39 cellular contexts compared by ENCODE assay signal in the genomic region with DNA sequence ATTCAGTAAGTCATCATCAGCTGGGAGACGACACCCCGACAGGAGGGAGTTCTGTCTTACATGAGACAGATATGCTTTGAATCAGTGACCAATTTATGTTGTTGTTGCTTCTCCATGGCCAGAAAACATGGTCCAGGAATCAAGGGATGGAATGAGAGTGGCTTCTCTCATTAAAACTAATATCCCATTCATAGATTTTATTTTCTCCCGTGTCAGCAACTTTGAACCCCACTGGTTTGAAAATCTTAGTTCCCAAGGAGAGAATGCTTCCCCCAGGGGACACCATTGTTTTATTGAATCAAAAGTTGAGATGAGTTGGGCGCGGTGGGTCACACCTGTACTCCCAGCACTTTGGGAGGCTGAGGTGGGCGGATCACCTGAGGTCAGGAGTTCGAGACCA.
"Had no signal": no experiment of that assay in that cellular context is flagged by ENCODE, and none has a peak within 500 bp of the region (broad histone marks: within the 10 kb centered on the region; RNA-seq: fewer than 3 reads in every experiment).

No MANE protein-coding gene starts in this region.

- H3K27me3 ChIP-seq: adrenal gland, ascending aorta, body of pancreas, brain microvascular endothelial cell, breast epithelium, cardiac muscle cell had no signal

- H3K4me3 ChIP-seq: adrenal gland, ascending aorta, body of pancreas, breast epithelium, cardiac muscle cell had no signal

- H3K27me3 Mint-ChIP-seq: activated naive CD8-positive, alpha-beta T cell had no signal

- H3K4me1 ChIP-seq: breast epithelium had no signal

- FAIRE-seq: astrocyte, bronchial epithelial cell had no signal

- DNase-seq: activated effector memory CD4-positive, alpha-beta T cell treated with anti-CD3 and anti-CD28 coated beads, Interleukin-2, amount 50 U/mL, for 16 hours; activated effector memory CD4-positive, alpha-beta T cell treated with Interleukin-2 at 50 U/mL for 16 hours; activated gamma-delta T cell; activated gamma-delta T cell treated with Interleukin-2 at 50 U/mL for 16 hours; activated naive CD4-positive, alpha-beta T cell; activated naive CD4-positive, alpha-beta T cell treated with anti-CD3 and anti-CD28 coated beads for 36 hours; activated naive CD4-positive, alpha-beta T cell treated with anti-CD3 and anti-CD28 coated beads, Interleukin-2, amount 10 ng/mL, durations not matched to agents 7 days and 5 days; activated naive CD4-positive, alpha-beta T cell treated with anti-CD3 and anti-CD28 coated beads, Interleukin-2, amount 50 U/mL, for 16 hours; activated naive CD4-positive, alpha-beta T cell treated with Interleukin-2 at 50 U/mL for 16 hours; activated naive CD8-positive, alpha-beta T cell treated with anti-CD3 and anti-CD28 coated beads for 36 hours; activated naive CD8-positive, alpha-beta T cell treated with anti-CD3 and anti-CD28 coated beads, Interleukin-2, amount 10 ng/mL, durations not matched to agents 7 days and 5 days; activated naive CD8-positive, alpha-beta T cell treated with anti-CD3 and anti-CD28 coated beads, Interleukin-2, amount 50 U/mL, for 24 hours; activated T-cell treated with anti-CD3 and anti-CD28 coated beads, Interleukin-2, amount 50 U/mL, for 24 hours; activated T-cell treated with anti-CD3 and anti-CD28 coated beads, Interleukin-2, amount 50 U/mL, for 4 hours; activated T-cell treated with anti-CD3 and anti-CD28 coated beads, Interleukin-2, amount 50 U/mL, for 48 hours; activated T-cell treated with anti-CD3 and anti-CD28 coated beads, Interleukin-2, amount 50 U/mL, for 72 hours; adrenal gland; amniotic stem cell; amygdala; anterior cingulate cortex; aorta; body of pancreas; brain microvascular endothelial cell; caudate nucleus; central memory CD4-positive, alpha-beta T cell; cerebellar nuclear complex had no signal

- H3K27ac Mint-ChIP-seq: activated naive CD4-positive, alpha-beta T cell treated with anti-CD3 and anti-CD28 coated beads for 36 hours; activated naive CD4-positive, alpha-beta T cell treated with anti-CD3 and anti-CD28 coated beads, Interleukin-2, amount 10 ng/mL, durations not matched to agents 7 days and 5 days; activated naive CD4-positive, alpha-beta T cell treated with anti-CD3 and anti-CD28 coated beads, Interleukin-2, amount 50 U/mL, for 24 hours; activated naive CD4-positive, alpha-beta T cell treated with anti-CD3 and anti-CD28 coated beads, Interleukin-2, amount 50 U/mL, for 72 hours; activated naive CD8-positive, alpha-beta T cell; activated naive CD8-positive, alpha-beta T cell treated with anti-CD3 and anti-CD28 coated beads for 36 hours; activated naive CD8-positive, alpha-beta T cell treated with anti-CD3 and anti-CD28 coated beads, Interleukin-2, amount 10 ng/mL, durations not matched to agents 7 days and 5 days; activated naive CD8-positive, alpha-beta T cell treated with anti-CD3 and anti-CD28 coated beads, Interleukin-2, amount 50 U/mL, for 24 hours; activated T-cell treated with anti-CD3 and anti-CD28 coated beads, Interleukin-2, amount 50 U/mL, for 24 hours; activated T-cell treated with anti-CD3 and anti-CD28 coated beads, Interleukin-2, amount 50 U/mL, for 72 hours; activated T-helper 1 cell treated with anti-CD3 and anti-CD28 coated beads, Interleukin-12 subunit alpha, Interleukin-12 subunit beta, Interleukin-2, Interleukin-4 antibody, amounts not matched to agents 30 ng/mL and 10 ng/mL and 1 ng/mL, durations not matched to agents 14 hours and 24 hours and 36 hours; activated T-helper 17 cell treated with anti-CD3 and anti-CD28 coated beads, Interleukin-2, amount 50 U/mL, for 72 hours; activated T-helper 2 cell treated with anti-CD3 and anti-CD28 coated beads, Interferon-gamma antibody, Interleukin-2, Interleukin-4, amounts not matched to agents 10 μg/mL and 5 μg/mL and 100 μg/mL, durations not matched to agents 14 hours and 24 hours and 36 hours; brain had no signal

- H3K27ac ChIP-seq: adrenal gland, ascending aorta, body of pancreas, brain microvascular endothelial cell, breast epithelium, cardiac muscle cell had no signal

- H3K9me3 Mint-ChIP-seq: activated naive CD4-positive, alpha-beta T cell treated with anti-CD3 and anti-CD28 coated beads for 36 hours; activated naive CD4-positive, alpha-beta T cell treated with anti-CD3 and anti-CD28 coated beads, Interleukin-2, amount 10 ng/mL, durations not matched to agents 7 days and 5 days; activated naive CD4-positive, alpha-beta T cell treated with anti-CD3 and anti-CD28 coated beads, Interleukin-2, amount 50 U/mL, for 24 hours; activated naive CD4-positive, alpha-beta T cell treated with anti-CD3 and anti-CD28 coated beads, Interleukin-2, amount 50 U/mL, for 72 hours; activated naive CD8-positive, alpha-beta T cell treated with anti-CD3 and anti-CD28 coated beads for 36 hours; activated naive CD8-positive, alpha-beta T cell treated with anti-CD3 and anti-CD28 coated beads, Interleukin-2, amount 10 ng/mL, durations not matched to agents 7 days and 5 days; activated naive CD8-positive, alpha-beta T cell treated with anti-CD3 and anti-CD28 coated beads, Interleukin-2, amount 50 U/mL, for 24 hours; activated T-cell treated with anti-CD3 and anti-CD28 coated beads, Interleukin-2, amount 50 U/mL, for 24 hours; activated T-cell treated with anti-CD3 and anti-CD28 coated beads, Interleukin-2, amount 50 U/mL, for 4 hours; activated T-cell treated with anti-CD3 and anti-CD28 coated beads, Interleukin-2, amount 50 U/mL, for 72 hours; activated T-helper 1 cell treated with anti-CD3 and anti-CD28 coated beads, Interleukin-12 subunit alpha, Interleukin-12 subunit beta, Interleukin-2, Interleukin-4 antibody, amounts not matched to agents 30 ng/mL and 10 ng/mL and 1 ng/mL, durations not matched to agents 14 hours and 24 hours and 36 hours; activated T-helper 17 cell treated with anti-CD3 and anti-CD28 coated beads, Interleukin-2, amount 50 U/mL, for 72 hours; activated T-helper 2 cell treated with anti-CD3 and anti-CD28 coated beads, Interferon-gamma antibody, Interleukin-2, Interleukin-4, amounts not matched to agents 10 μg/mL and 5 μg/mL and 100 μg/mL, durations not matched to agents 14 hours and 24 hours and 36 hours; central memory CD8-positive, alpha-beta T cell had no signal

- H3K36me3 ChIP-seq: adrenal gland, ascending aorta, brain microvascular endothelial cell, breast epithelium, cardiac muscle cell had no signal

- ATAC-seq: activated naive CD4-positive, alpha-beta T cell treated with anti-CD3 and anti-CD28 coated beads, Interleukin-2, amount 50 U/mL, for 72 hours; activated naive CD8-positive, alpha-beta T cell treated with anti-CD3 and anti-CD28 coated beads, Interleukin-2, amount 50 U/mL, for 24 hours; activated T-cell treated with anti-CD3 and anti-CD28 coated beads, Interleukin-2, amount 50 U/mL, for 4 hours; activated T-cell treated with anti-CD3 and anti-CD28 coated beads, Interleukin-2, amount 50 U/mL, for 72 hours; activated T-helper 17 cell treated with anti-CD3 and anti-CD28 coated beads, Interleukin-2, amount 50 U/mL, for 72 hours; body of pancreas had no signal

- H3K36me3 Mint-ChIP-seq: activated naive CD4-positive, alpha-beta T cell treated with anti-CD3 and anti-CD28 coated beads, Interleukin-2, amount 10 ng/mL, durations not matched to agents 7 days and 5 days; activated naive CD4-positive, alpha-beta T cell treated with anti-CD3 and anti-CD28 coated beads, Interleukin-2, amount 50 U/mL, for 72 hours; activated naive CD8-positive, alpha-beta T cell; activated naive CD8-positive, alpha-beta T cell treated with anti-CD3 and anti-CD28 coated beads for 36 hours; activated naive CD8-positive, alpha-beta T cell treated with anti-CD3 and anti-CD28 coated beads, Interleukin-2, amount 10 ng/mL, durations not matched to agents 7 days and 5 days; brain had no signal

- H3K4me1 Mint-ChIP-seq: activated naive CD4-positive, alpha-beta T cell treated with anti-CD3 and anti-CD28 coated beads, Interleukin-2, amount 10 ng/mL, durations not matched to agents 7 days and 5 days; activated naive CD4-positive, alpha-beta T cell treated with anti-CD3 and anti-CD28 coated beads, Interleukin-2, amount 50 U/mL, for 24 hours; activated naive CD8-positive, alpha-beta T cell treated with anti-CD3 and anti-CD28 coated beads for 36 hours; activated naive CD8-positive, alpha-beta T cell treated with anti-CD3 and anti-CD28 coated beads, Interleukin-2, amount 10 ng/mL, durations not matched to agents 7 days and 5 days; activated naive CD8-positive, alpha-beta T cell treated with anti-CD3 and anti-CD28 coated beads, Interleukin-2, amount 50 U/mL, for 24 hours; activated T-helper 17 cell treated with anti-CD3 and anti-CD28 coated beads, Interleukin-2, amount 50 U/mL, for 72 hours; central memory CD8-positive, alpha-beta T cell had no signal

- H3K9me3 ChIP-seq: adrenal gland, ascending aorta, body of pancreas, breast epithelium had no signal

- H3K4me3 Mint-ChIP-seq: activated naive CD4-positive, alpha-beta T cell treated with anti-CD3 and anti-CD28 coated beads for 36 hours; activated naive CD4-positive, alpha-beta T cell treated with anti-CD3 and anti-CD28 coated beads, Interleukin-2, amount 10 ng/mL, durations not matched to agents 7 days and 5 days; activated naive CD4-positive, alpha-beta T cell treated with anti-CD3 and anti-CD28 coated beads, Interleukin-2, amount 50 U/mL, for 24 hours; activated naive CD8-positive, alpha-beta T cell; activated naive CD8-positive, alpha-beta T cell treated with anti-CD3 and anti-CD28 coated beads for 36 hours; activated naive CD8-positive, alpha-beta T cell treated with anti-CD3 and anti-CD28 coated beads, Interleukin-2, amount 10 ng/mL, durations not matched to agents 7 days and 5 days; activated naive CD8-positive, alpha-beta T cell treated with anti-CD3 and anti-CD28 coated beads, Interleukin-2, amount 50 U/mL, for 24 hours; activated T-cell treated with anti-CD3 and anti-CD28 coated beads, Interleukin-2, amount 50 U/mL, for 24 hours; activated T-cell treated with anti-CD3 and anti-CD28 coated beads, Interleukin-2, amount 50 U/mL, for 4 hours; activated T-cell treated with anti-CD3 and anti-CD28 coated beads, Interleukin-2, amount 50 U/mL, for 72 hours; activated T-helper 1 cell treated with anti-CD3 and anti-CD28 coated beads, Interleukin-12 subunit alpha, Interleukin-12 subunit beta, Interleukin-2, Interleukin-4 antibody, amounts not matched to agents 30 ng/mL and 10 ng/mL and 1 ng/mL, durations not matched to agents 14 hours and 24 hours and 36 hours; activated T-helper 17 cell treated with anti-CD3 and anti-CD28 coated beads, Interleukin-2, amount 50 U/mL, for 72 hours; brain; central memory CD8-positive, alpha-beta T cell had no signal
